In the genomic region with DNA sequence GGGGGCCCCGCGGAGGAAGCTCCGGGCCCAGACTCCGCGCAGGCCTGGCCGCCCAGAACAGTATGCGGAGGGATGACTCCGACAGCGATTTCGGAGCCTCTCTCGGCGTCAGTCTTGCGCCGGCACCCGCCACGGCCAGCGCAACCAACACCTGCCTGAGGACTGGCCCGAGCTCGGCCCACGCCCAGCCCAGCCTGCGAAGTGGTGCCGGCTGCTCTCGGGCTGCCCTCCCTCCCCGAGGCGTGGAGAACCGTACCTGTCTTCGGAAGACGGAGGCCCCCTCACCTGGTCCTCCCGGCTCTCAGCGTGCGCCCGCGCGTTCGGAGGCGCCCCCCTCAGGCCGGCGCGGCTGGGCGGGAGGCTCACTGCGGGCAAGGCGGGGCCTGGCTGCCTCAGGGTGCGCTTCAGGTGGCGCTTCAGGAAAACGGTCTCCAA, we compare ENCODE assay signal across 10 cellular contexts. TPM values are rescaled to one million over a fixed set of nuclear protein-coding genes. Genes with fewer than 3 reads are reported as not detected.
A peak's percentile ranks its signal among the peaks of the same experiment; 100 is the strongest.
DNase-seq lines count a peak whose midpoint lies in the region; ATAC-seq and TF ChIP-seq lines count a peak whose summit lies in the region.
"Had no signal": no experiment of that assay in that cellular context is flagged by ENCODE, and none has a peak within 500 bp of the region (broad histone marks: within the 10 kb centered on the region; RNA-seq: fewer than 3 reads in every experiment).

A gene with protein sequence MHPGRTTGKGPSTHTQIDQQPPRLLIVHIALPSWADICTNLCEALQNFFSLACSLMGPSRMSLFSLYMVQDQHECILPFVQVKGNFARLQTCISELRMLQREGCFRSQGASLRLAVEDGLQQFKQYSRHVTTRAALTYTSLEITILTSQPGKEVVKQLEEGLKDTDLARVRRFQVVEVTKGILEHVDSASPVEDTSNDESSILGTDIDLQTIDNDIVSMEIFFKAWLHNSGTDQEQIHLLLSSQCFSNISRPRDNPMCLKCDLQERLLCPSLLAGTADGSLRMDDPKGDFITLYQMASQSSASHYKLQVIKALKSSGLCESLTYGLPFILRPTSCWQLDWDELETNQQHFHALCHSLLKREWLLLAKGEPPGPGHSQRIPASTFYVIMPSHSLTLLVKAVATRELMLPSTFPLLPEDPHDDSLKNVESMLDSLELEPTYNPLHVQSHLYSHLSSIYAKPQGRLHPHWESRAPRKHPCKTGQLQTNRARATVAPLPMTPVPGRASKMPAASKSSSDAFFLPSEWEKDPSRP (minus strand): TSS at position 322 of the 435 bp plus-strand sequence. CDS start 8,055 bp downstream, outside the sequence.

- POLR2A ChIA-PET in GM10248 (lab: Yijun Ruan, JAX), result no interaction called here

- no peak within 1 kb of the TSS for H3K4me3 ChIP-seq in osteoblast (ENCODE audit: insufficient read depth, low read length)

- ATAC-seq in foreskin keratinocyte (peak; percentile 83), sciatic nerve (no peak)

- H3K27me3 ChIP-seq in foreskin keratinocyte (no peaks in the 10 kb centered on the region), osteoblast (ENCODE audit: insufficient read depth, low read length) (peaks cover 15% of the 10 kb centered on the region)

- H3K9me3 ChIP-seq in osteoblast (ENCODE audit: low read depth, low read length), result no peaks in the 10 kb centered on the region

- CTCF ChIA-PET in GM10248 (lab: Yijun Ruan, JAX), result interaction anchor here (1.4 to 2.0 kb wide), 3 partner anchors 16 to 230 kb away, joined by 3 to 5 read pairs (median 4); no protein-coding TSS in a partner anchor

- no peaks in the 10 kb centered on the region for H4K20me1 ChIP-seq in osteoblast (ENCODE audit: insufficient read depth, low read length)

- no peak within 1 kb of the TSS for H2AFZ ChIP-seq in osteoblast (ENCODE audit: low read length)

- H3K36me3 ChIP-seq in osteoblast (ENCODE audit: insufficient read depth, low read length), result no peaks in the 10 kb centered on the region

- no peaks in the 10 kb centered on the region for H3K4me1 ChIP-seq in foreskin keratinocyte
- H3K4me1 ChIP-seq in osteoblast (ENCODE audit: insufficient read depth, low read length), result no peaks in the 10 kb centered on the region

- no peak within 1 kb of the TSS for H3K27ac ChIP-seq in foreskin keratinocyte
- no peak within 1 kb of the TSS for H3K27ac ChIP-seq in osteoblast (ENCODE audit: low read depth, low read length)

- TF ChIP-seq CTCF in GM10248 (IDR thresholded peaks at IDR 0.05; ENCODE audit: control extremely low read depth, extremely low read depth, low read depth, missing control alignments) (peak; percentile 29), foreskin keratinocyte (conservative IDR thresholded peaks at IDR 0.05) (peak; percentile 65), osteoblast (IDR thresholded peaks at IDR 0.05; ENCODE audit: extremely low read depth, low read depth, low read length) (no peak)

- peak within 1 kb of the TSS; percentile 47 for H3K4me2 ChIP-seq in osteoblast (ENCODE audit: insufficient read depth, low read length)

- H3K79me2 ChIP-seq in osteoblast (ENCODE audit: insufficient read depth, low read length), result no peaks in the 10 kb centered on the region

- intact Hi-C loops in sciatic nerve (cut with DNase I), result no loop called here

- peak; percentile 42 for DNase-seq in GM10248 (ENCODE audit: extremely low spot score)
- DNase-seq in activated CD8-positive, alpha-beta memory T cell treated with anti-CD3 and anti-CD28 coated beads, Interleukin-2, amount 50 U/mL, for 48 hours, result peak; percentile 61
- peak; percentile 15 to 48 for DNase-seq in foreskin keratinocyte
- no peak for DNase-seq in osteoblast (ENCODE audit: insufficient read length, low spot score, missing footprints)
- no peak for DNase-seq in sciatic nerve (ENCODE audit: low spot score)
- DNase-seq in SKM-1 (lab: John Stamatoyannopoulos, UW; ENCODE audit: unreplicated experiment), result no peak
- no peak for DNase-seq in CD1c-positive myeloid dendritic cell (ENCODE audit: extremely low spot score)
- no peak for DNase-seq in effector CD8-positive, alpha-beta T cell (lab: John Stamatoyannopoulos, UW)
- DNase-seq: OCI-M1 had no signal

RNA-seq across cellular contexts. Expression of the gene that starts here (rescaled TPM):
- total RNA-seq in foreskin keratinocyte, result 2.7 and 3.2 TPM in 2 replicates
- 1.2 and 2.1 TPM in 2 replicates for polyA plus RNA-seq in foreskin keratinocyte
- under 0.01 and 0.29 TPM in 2 replicates for total RNA-seq in osteoblast
- 1.1 TPM for total RNA-seq in sciatic nerve
- total RNA-seq: Daoy had no signal

Comparison
In these comparisons a context has a peak if more than half of its experiments do, and no peak if none do; other contexts are left out.
1. DNase-seq: peak in GM10248 (single experiment), activated CD8-positive, alpha-beta memory T cell treated with anti-CD3 and anti-CD28 coated beads, Interleukin-2, amount 50 U/mL, for 48 hours (single experiment) and foreskin keratinocyte (2 of 2); none in osteoblast (single experiment), sciatic nerve (single experiment), SKM-1 (single experiment), CD1c-positive myeloid dendritic cell (single experiment) and effector CD8-positive, alpha-beta T cell (single experiment).